Comparison of ENCODE assay signal across 18 cellular contexts in genomic region chr3:109339714-109340648, GRCh38. TPM values are rescaled to one million over a fixed set of nuclear protein-coding genes. Genes with fewer than 3 reads are reported as not detected.
"Had no signal": no experiment of that assay in that cellular context is flagged by ENCODE, and none has a peak within 500 bp of the region (broad histone marks: within the 10 kb centered on the region; RNA-seq: fewer than 3 reads in every experiment).

No MANE protein-coding gene starts in this region.

- H3K36me3 ChIP-seq: ascending aorta, suprapubic skin, upper lobe of left lung had no signal

- H3K27me3 ChIP-seq: ascending aorta had no signal

- H3K4me3 ChIP-seq: ascending aorta, suprapubic skin, upper lobe of left lung had no signal

- H3K4me1 ChIP-seq: ascending aorta, suprapubic skin had no signal

- DNase-seq: activated CD4-positive, alpha-beta T cell treated with anti-CD3 and anti-CD28 coated beads, Interleukin-2, amount 50 U/mL, for 4 hours; activated gamma-delta T cell treated with Interleukin-2 at 50 U/mL for 16 hours; activated T-cell treated with anti-CD3 and anti-CD28 coated beads, Interleukin-2, amount 50 U/mL, for 48 hours; naive thymus-derived CD4-positive, alpha-beta T cell; occipital lobe; stimulated activated CD4-positive, alpha-beta T cell treated with anti-CD3 and anti-CD28 coated beads, Interleukin-12 subunit alpha, Interleukin-12 subunit beta, amount 100 ng/mL, for 4 hours; stimulated activated naive CD8-positive, alpha-beta T cell treated with anti-CD3 and anti-CD28 coated beads, Interleukin-15, Interleukin-2, amounts not matched to agents 100 U/mL and 50 U/mL, for 24 hours; T-helper 2 cell; upper lobe of left lung had no signal

- H3K27ac ChIP-seq: ascending aorta, suprapubic skin, upper lobe of left lung had no signal

- ATAC-seq: esophagus mucosa; naive thymus-derived CD4-positive, alpha-beta T cell; stimulated activated naive CD8-positive, alpha-beta T cell treated with anti-CD3 and anti-CD28 coated beads, Interleukin-15, Interleukin-2, amounts not matched to agents 100 U/mL and 50 U/mL, for 24 hours had no signal

- H3K9me3 ChIP-seq: ascending aorta, suprapubic skin, upper lobe of left lung had no signal

- H3K4me3 Mint-ChIP-seq: naive thymus-derived CD4-positive, alpha-beta T cell had no signal

RNA-seq across cellular contexts. Expression of gene DPPA4, which starts 2.6 kb away (rescaled TPM):
- total RNA-seq: ascending aorta, bronchial epithelial cell, dermis microvascular lymphatic vessel endothelial cell, esophagus mucosa, lung microvascular endothelial cell, pulmonary artery endothelial cell, suprapubic skin had no signal

RNA-seq across cellular contexts. Expression of gene DPPA2, which starts 23.7 kb away (rescaled TPM):
- total RNA-seq: ascending aorta; bronchial epithelial cell; chondrocyte; dermis microvascular lymphatic vessel endothelial cell; esophagus mucosa; lung microvascular endothelial cell; mononuclear cell; naive thymus-derived CD4-positive, alpha-beta T cell; occipital lobe; pulmonary artery endothelial cell; suprapubic skin; upper lobe of left lung had no signal
